In genomic region chr18:38619129-38619528, GRCh38 we compare ENCODE assay signal across 22 cellular contexts.
"Had no signal": no experiment of that assay in that cellular context is flagged by ENCODE, and none has a peak within 500 bp of the region (broad histone marks: within the 10 kb centered on the region; RNA-seq: fewer than 3 reads in every experiment).

No MANE protein-coding gene starts in this region.

- H3K4me1 ChIP-seq: breast epithelium, colonic mucosa, parathyroid adenoma, stomach, suprapubic skin, tibial nerve had no signal

- DNase-seq: activated CD4-positive, alpha-beta T cell treated with anti-CD3 and anti-CD28 coated beads, Interleukin-2, amount 50 U/mL, for 4 hours; activated CD8-positive, alpha-beta memory T cell treated with anti-CD3 and anti-CD28 coated beads, Interleukin-2, amount 50 U/mL, for 48 hours; activated naive CD4-positive, alpha-beta T cell; activated naive CD8-positive, alpha-beta T cell treated with anti-CD3 and anti-CD28 coated beads for 36 hours; activated T-cell treated with anti-CD3 and anti-CD28 coated beads, Interleukin-2, amount 50 U/mL, for 4 hours; amniotic stem cell; colonic mucosa; heart right ventricle; left colon; right cardiac atrium; stomach had no signal

- H3K27me3 ChIP-seq: breast epithelium, colonic mucosa, heart right ventricle, neutrophil, stomach, suprapubic skin, tibial nerve had no signal

- H3K4me3 ChIP-seq: breast epithelium, colonic mucosa, heart right ventricle, stomach, suprapubic skin, tibial nerve had no signal

- H3K27ac ChIP-seq: breast epithelium, colonic mucosa, heart right ventricle, neutrophil, parathyroid adenoma, stomach, suprapubic skin, tibial nerve had no signal

- H3K36me3 Mint-ChIP-seq: activated naive CD8-positive, alpha-beta T cell treated with anti-CD3 and anti-CD28 coated beads for 36 hours; memory B cell had no signal

- H3K27ac Mint-ChIP-seq: activated naive CD8-positive, alpha-beta T cell treated with anti-CD3 and anti-CD28 coated beads for 36 hours; activated T-helper 2 cell treated with anti-CD3 and anti-CD28 coated beads, Interferon-gamma antibody, Interleukin-2, Interleukin-4, amounts not matched to agents 10 μg/mL and 5 μg/mL and 100 μg/mL, durations not matched to agents 14 hours and 24 hours and 36 hours; memory B cell; nephron; T-helper 2 cell treated with Interferon-gamma antibody and Interleukin-4, amounts not matched to agents 5 μg/mL and 100 μg/mL, for 36 hours had no signal

- ATAC-seq: activated T-cell treated with anti-CD3 and anti-CD28 coated beads, Interleukin-2, amount 50 U/mL, for 4 hours; heart right ventricle; left colon; right cardiac atrium had no signal

- FAIRE-seq: keratinocyte had no signal

- H3K4me3 Mint-ChIP-seq: activated naive CD8-positive, alpha-beta T cell treated with anti-CD3 and anti-CD28 coated beads for 36 hours; activated T-cell treated with anti-CD3 and anti-CD28 coated beads, Interleukin-2, amount 50 U/mL, for 4 hours; central memory CD8-positive, alpha-beta T cell; memory B cell; nephron; T-helper 2 cell treated with Interferon-gamma antibody and Interleukin-4, amounts not matched to agents 5 μg/mL and 100 μg/mL, for 36 hours had no signal

- H3K27me3 Mint-ChIP-seq: central memory CD8-positive, alpha-beta T cell; memory B cell had no signal

- H3K9me3 Mint-ChIP-seq: activated naive CD8-positive, alpha-beta T cell treated with anti-CD3 and anti-CD28 coated beads for 36 hours; activated T-cell treated with anti-CD3 and anti-CD28 coated beads, Interleukin-2, amount 50 U/mL, for 4 hours; activated T-helper 2 cell treated with anti-CD3 and anti-CD28 coated beads, Interferon-gamma antibody, Interleukin-2, Interleukin-4, amounts not matched to agents 10 μg/mL and 5 μg/mL and 100 μg/mL, durations not matched to agents 14 hours and 24 hours and 36 hours; T-helper 2 cell treated with Interferon-gamma antibody and Interleukin-4, amounts not matched to agents 5 μg/mL and 100 μg/mL, for 36 hours had no signal

- H3K4me1 Mint-ChIP-seq: activated naive CD8-positive, alpha-beta T cell treated with anti-CD3 and anti-CD28 coated beads for 36 hours; central memory CD8-positive, alpha-beta T cell; memory B cell had no signal
